1 cellular context compared by ENCODE assay signal in the genomic region with DNA sequence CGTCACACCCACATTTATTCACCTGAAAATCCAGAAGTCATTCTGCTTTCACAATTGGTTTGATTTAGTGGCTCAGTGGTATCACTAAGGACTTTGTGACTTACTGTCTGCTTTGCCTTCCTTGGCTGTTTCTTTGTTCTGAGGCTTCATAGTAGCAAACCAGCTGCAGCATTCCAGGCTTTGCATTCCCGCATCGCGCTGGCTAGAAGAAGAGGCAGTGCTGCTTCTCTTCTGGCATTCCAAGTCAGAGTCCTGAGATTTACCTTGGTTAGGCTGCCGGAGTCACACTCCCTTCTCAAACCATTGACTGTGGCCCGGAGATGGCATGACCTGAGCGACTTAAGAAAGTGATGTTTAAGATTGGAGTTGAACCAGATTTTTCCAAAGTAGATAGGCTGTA.
TF ChIP-seq lines count a peak whose summit lies in the region.

No MANE protein-coding gene starts in this region.

TF ChIP-seq in HepG2, 621 proteins besides CTCF, POLR2A, EP300 and RAD21:
- no peak for TF ChIP-seq ZC3H4 (CRISPR knock-in tag; IDR thresholded peaks at IDR 0.05; ENCODE audit: borderline replicate concordance)
- TF ChIP-seq, protein P1, sequence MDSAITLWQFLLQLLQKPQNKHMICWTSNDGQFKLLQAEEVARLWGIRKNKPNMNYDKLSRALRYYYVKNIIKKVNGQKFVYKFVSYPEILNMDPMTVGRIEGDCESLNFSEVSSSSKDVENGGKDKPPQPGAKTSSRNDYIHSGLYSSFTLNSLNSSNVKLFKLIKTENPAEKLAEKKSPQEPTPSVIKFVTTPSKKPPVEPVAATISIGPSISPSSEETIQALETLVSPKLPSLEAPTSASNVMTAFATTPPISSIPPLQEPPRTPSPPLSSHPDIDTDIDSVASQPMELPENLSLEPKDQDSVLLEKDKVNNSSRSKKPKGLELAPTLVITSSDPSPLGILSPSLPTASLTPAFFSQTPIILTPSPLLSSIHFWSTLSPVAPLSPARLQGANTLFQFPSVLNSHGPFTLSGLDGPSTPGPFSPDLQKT (CRISPR knock-in tag; IDR thresholded peaks at IDR 0.05; ENCODE audit: borderline replicate concordance): no peak
- TF ChIP-seq, protein P2, sequence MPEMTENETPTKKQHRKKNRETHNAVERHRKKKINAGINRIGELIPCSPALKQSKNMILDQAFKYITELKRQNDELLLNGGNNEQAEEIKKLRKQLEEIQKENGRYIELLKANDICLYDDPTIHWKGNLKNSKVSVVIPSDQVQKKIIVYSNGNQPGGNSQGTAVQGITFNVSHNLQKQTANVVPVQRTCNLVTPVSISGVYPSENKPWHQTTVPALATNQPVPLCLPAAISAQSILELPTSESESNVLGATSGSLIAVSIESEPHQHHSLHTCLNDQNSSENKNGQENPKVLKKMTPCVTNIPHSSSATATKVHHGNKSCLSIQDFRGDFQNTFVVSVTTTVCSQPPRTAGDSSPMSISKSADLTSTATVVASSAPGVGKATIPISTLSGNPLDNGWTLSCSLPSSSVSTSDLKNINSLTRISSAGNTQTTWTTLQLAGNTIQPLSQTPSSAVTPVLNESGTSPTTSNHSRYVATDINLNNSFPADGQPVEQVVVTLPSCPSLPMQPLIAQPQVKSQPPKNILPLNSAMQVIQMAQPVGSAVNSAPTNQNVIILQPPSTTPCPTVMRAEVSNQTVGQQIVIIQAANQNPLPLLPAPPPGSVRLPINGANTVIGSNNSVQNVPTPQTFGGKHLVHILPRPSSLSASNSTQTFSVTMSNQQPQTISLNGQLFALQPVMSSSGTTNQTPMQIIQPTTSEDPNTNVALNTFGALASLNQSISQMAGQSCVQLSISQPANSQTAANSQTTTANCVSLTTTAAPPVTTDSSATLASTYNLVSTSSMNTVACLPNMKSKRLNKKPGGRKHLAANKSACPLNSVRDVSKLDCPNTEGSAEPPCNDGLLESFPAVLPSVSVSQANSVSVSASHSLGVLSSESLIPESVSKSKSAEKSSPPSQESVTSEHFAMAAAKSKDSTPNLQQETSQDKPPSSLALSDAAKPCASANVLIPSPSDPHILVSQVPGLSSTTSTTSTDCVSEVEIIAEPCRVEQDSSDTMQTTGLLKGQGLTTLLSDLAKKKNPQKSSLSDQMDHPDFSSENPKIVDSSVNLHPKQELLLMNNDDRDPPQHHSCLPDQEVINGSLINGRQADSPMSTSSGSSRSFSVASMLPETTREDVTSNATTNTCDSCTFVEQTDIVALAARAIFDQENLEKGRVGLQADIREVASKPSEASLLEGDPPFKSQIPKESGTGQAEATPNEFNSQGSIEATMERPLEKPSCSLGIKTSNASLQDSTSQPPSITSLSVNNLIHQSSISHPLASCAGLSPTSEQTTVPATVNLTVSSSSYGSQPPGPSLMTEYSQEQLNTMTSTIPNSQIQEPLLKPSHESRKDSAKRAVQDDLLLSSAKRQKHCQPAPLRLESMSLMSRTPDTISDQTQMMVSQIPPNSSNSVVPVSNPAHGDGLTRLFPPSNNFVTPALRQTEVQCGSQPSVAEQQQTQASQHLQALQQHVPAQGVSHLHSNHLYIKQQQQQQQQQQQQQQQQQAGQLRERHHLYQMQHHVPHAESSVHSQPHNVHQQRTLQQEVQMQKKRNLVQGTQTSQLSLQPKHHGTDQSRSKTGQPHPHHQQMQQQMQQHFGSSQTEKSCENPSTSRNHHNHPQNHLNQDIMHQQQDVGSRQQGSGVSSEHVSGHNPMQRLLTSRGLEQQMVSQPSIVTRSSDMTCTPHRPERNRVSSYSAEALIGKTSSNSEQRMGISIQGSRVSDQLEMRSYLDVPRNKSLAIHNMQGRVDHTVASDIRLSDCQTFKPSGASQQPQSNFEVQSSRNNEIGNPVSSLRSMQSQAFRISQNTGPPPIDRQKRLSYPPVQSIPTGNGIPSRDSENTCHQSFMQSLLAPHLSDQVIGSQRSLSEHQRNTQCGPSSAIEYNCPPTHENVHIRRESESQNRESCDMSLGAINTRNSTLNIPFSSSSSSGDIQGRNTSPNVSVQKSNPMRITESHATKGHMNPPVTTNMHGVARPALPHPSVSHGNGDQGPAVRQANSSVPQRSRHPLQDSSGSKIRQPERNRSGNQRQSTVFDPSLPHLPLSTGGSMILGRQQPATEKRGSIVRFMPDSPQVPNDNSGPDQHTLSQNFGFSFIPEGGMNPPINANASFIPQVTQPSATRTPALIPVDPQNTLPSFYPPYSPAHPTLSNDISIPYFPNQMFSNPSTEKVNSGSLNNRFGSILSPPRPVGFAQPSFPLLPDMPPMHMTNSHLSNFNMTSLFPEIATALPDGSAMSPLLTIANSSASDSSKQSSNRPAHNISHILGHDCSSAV (CRISPR knock-in tag; IDR thresholded peaks at IDR 0.05; ENCODE audit: borderline replicate concordance): no peak
- TF ChIP-seq KLF11 (CRISPR knock-in tag; IDR thresholded peaks at IDR 0.05): no peak
